ENCODE assay signal across 8 cellular contexts in the genomic region with DNA sequence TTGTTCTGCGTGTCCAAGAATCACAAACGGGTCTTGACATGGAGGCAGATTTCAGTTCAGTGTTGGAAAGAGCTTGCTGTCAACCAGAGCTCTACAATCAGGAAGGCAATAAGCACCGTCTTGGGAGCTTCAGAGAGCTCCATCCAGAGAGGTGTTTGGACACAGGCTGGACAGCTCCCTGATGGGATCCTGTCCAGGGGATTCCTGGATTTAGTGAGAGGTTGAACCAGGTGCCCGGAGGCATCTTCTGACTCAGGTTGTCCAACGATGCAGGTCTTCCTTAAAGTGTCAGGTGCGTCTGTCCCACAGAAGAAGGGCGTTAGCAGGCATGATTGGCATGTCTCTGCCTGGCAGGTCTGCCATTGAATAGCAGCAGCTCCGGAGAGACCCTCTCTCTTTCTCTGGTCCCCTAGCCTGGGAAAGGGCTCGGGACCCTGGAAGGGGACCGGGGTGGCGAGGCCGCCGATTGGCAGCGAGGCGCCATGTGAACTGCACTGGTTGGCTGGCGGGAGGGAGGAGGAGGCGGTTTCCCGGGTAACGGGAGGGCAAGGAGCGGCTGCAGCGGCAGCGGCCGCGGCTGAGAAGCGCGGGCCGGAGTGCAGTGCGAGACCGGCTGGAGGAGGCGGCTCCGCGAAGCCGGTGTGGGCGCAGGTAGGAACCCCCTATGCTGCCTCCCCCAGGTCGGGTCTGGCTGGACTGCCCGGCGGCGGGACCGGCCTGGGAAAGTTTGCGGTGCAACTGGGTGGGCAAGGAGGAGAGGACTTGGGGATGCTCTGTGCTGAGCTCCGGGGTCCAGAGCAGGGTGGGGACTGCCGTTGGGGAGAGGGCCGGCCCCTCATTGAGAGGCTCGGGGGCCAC.
DNase-seq lines count a peak whose midpoint lies in the region; ATAC-seq and TF ChIP-seq lines count a peak whose summit lies in the region.

No MANE protein-coding gene starts in this region.

- intact Hi-C loops in activated T-helper 2 cell treated with anti-CD3 and anti-CD28 coated beads, Interferon-gamma antibody, Interleukin-2, Interleukin-4, amounts not matched to agents 10 μg/mL and 5 μg/mL and 100 μg/mL, durations not matched to agents 14 hours and 24 hours and 36 hours (cut with micrococcal nuclease) = no loop called here

- H3K27me3 Mint-ChIP-seq in activated T-helper 2 cell treated with anti-CD3 and anti-CD28 coated beads, Interferon-gamma antibody, Interleukin-2, Interleukin-4, amounts not matched to agents 10 μg/mL and 5 μg/mL and 100 μg/mL, durations not matched to agents 14 hours and 24 hours and 36 hours (ENCODE audit: low read depth) = peaks cover 66% of the 10 kb centered on the region
- peaks cover 76% of the 10 kb centered on the region for H3K27me3 Mint-ChIP-seq in activated naive CD8-positive, alpha-beta T cell treated with anti-CD3 and anti-CD28 coated beads for 36 hours

- DNase-seq in GM03348 (ENCODE audit: low spot score) = peak; percentile 82
- DNase-seq in germinal center (ENCODE audit: low spot score) = peak; percentile 45
- DNase-seq in pons (ENCODE audit: low spot score) = peak; percentile 43
- DNase-seq in activated CD8-positive, alpha-beta memory T cell treated with anti-CD3 and anti-CD28 coated beads, Interleukin-2, amount 50 U/mL, for 48 hours = no peak
- no peak for DNase-seq in activated T-helper 2 cell treated with anti-CD3 and anti-CD28 coated beads, Interferon-gamma antibody, Interleukin-2, Interleukin-4, amounts not matched to agents 10 μg/mL and 5 μg/mL and 100 μg/mL, durations not matched to agents 14 hours and 24 hours and 36 hours (ENCODE audit: low spot score)
- DNase-seq in activated naive CD8-positive, alpha-beta T cell treated with anti-CD3 and anti-CD28 coated beads for 36 hours = no peak

- no peak overlapping the region for H3K27ac Mint-ChIP-seq in activated T-helper 2 cell treated with anti-CD3 and anti-CD28 coated beads, Interferon-gamma antibody, Interleukin-2, Interleukin-4, amounts not matched to agents 10 μg/mL and 5 μg/mL and 100 μg/mL, durations not matched to agents 14 hours and 24 hours and 36 hours
- H3K27ac Mint-ChIP-seq in activated naive CD8-positive, alpha-beta T cell treated with anti-CD3 and anti-CD28 coated beads for 36 hours = no peak overlapping the region

- H3K4me3 Mint-ChIP-seq in activated T-helper 2 cell treated with anti-CD3 and anti-CD28 coated beads, Interferon-gamma antibody, Interleukin-2, Interleukin-4, amounts not matched to agents 10 μg/mL and 5 μg/mL and 100 μg/mL, durations not matched to agents 14 hours and 24 hours and 36 hours (ENCODE audit: low read depth) = no peak overlapping the region
- no peak overlapping the region for H3K4me3 Mint-ChIP-seq in activated naive CD8-positive, alpha-beta T cell treated with anti-CD3 and anti-CD28 coated beads for 36 hours

- peak; percentile 61 for ATAC-seq in HG02759 (IDR thresholded peaks at IDR 0.05; ENCODE audit: unreplicated experiment)

- H3K36me3 Mint-ChIP-seq in activated T-helper 2 cell treated with anti-CD3 and anti-CD28 coated beads, Interferon-gamma antibody, Interleukin-2, Interleukin-4, amounts not matched to agents 10 μg/mL and 5 μg/mL and 100 μg/mL, durations not matched to agents 14 hours and 24 hours and 36 hours (ENCODE audit: low read depth) = no peaks in the 10 kb centered on the region
- no peaks in the 10 kb centered on the region for H3K36me3 Mint-ChIP-seq in activated naive CD8-positive, alpha-beta T cell treated with anti-CD3 and anti-CD28 coated beads for 36 hours

- peaks cover 5% of the 10 kb centered on the region for H3K4me1 Mint-ChIP-seq in activated T-helper 2 cell treated with anti-CD3 and anti-CD28 coated beads, Interferon-gamma antibody, Interleukin-2, Interleukin-4, amounts not matched to agents 10 μg/mL and 5 μg/mL and 100 μg/mL, durations not matched to agents 14 hours and 24 hours and 36 hours (ENCODE audit: low read depth)
- H3K4me1 Mint-ChIP-seq in activated naive CD8-positive, alpha-beta T cell treated with anti-CD3 and anti-CD28 coated beads for 36 hours = no peaks in the 10 kb centered on the region

- H3K9me3 Mint-ChIP-seq in activated T-helper 2 cell treated with anti-CD3 and anti-CD28 coated beads, Interferon-gamma antibody, Interleukin-2, Interleukin-4, amounts not matched to agents 10 μg/mL and 5 μg/mL and 100 μg/mL, durations not matched to agents 14 hours and 24 hours and 36 hours = no peaks in the 10 kb centered on the region
- no peaks in the 10 kb centered on the region for H3K9me3 Mint-ChIP-seq in activated naive CD8-positive, alpha-beta T cell treated with anti-CD3 and anti-CD28 coated beads for 36 hours

TF ChIP-seq in PFSK-1, 5 proteins besides CTCF, POLR2A, EP300 and RAD21:
- TF ChIP-seq TAF1 (IDR thresholded peaks at IDR 0.05; ENCODE audit: borderline replicate concordance, insufficient read depth, low read length) = no peak
- TF ChIP-seq POLR2AphosphoS5 (IDR thresholded peaks at IDR 0.05; ENCODE audit: low read depth, low read length) = no peak
- no peak for TF ChIP-seq FOXP2 (optimal IDR thresholded peaks at IDR 0.05; ENCODE audit: borderline replicate concordance, extremely low read depth, extremely low read length, insufficient read depth)
- no peak for TF ChIP-seq SIN3A (IDR thresholded peaks at IDR 0.05; ENCODE audit: borderline replicate concordance, insufficient read depth, low read length)
- TF ChIP-seq, protein P1, sequence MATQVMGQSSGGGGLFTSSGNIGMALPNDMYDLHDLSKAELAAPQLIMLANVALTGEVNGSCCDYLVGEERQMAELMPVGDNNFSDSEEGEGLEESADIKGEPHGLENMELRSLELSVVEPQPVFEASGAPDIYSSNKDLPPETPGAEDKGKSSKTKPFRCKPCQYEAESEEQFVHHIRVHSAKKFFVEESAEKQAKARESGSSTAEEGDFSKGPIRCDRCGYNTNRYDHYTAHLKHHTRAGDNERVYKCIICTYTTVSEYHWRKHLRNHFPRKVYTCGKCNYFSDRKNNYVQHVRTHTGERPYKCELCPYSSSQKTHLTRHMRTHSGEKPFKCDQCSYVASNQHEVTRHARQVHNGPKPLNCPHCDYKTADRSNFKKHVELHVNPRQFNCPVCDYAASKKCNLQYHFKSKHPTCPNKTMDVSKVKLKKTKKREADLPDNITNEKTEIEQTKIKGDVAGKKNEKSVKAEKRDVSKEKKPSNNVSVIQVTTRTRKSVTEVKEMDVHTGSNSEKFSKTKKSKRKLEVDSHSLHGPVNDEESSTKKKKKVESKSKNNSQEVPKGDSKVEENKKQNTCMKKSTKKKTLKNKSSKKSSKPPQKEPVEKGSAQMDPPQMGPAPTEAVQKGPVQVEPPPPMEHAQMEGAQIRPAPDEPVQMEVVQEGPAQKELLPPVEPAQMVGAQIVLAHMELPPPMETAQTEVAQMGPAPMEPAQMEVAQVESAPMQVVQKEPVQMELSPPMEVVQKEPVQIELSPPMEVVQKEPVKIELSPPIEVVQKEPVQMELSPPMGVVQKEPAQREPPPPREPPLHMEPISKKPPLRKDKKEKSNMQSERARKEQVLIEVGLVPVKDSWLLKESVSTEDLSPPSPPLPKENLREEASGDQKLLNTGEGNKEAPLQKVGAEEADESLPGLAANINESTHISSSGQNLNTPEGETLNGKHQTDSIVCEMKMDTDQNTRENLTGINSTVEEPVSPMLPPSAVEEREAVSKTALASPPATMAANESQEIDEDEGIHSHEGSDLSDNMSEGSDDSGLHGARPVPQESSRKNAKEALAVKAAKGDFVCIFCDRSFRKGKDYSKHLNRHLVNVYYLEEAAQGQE (IDR thresholded peaks at IDR 0.05; ENCODE audit: insufficient read depth in 1 of 2, low read depth in 2 of 2, low read length in 2 of 2) = peak; percentile 71 to 91

Comparison
In these comparisons a context has a peak if more than half of its experiments do, and no peak if none do; other contexts are left out.
1. DNase-seq: peak in GM03348 (single experiment), germinal center (single experiment) and pons (single experiment); none in activated CD8-positive, alpha-beta memory T cell treated with anti-CD3 and anti-CD28 coated beads, Interleukin-2, amount 50 U/mL, for 48 hours (single experiment), activated T-helper 2 cell treated with anti-CD3 and anti-CD28 coated beads, Interferon-gamma antibody, Interleukin-2, Interleukin-4, amounts not matched to agents 10 μg/mL and 5 μg/mL and 100 μg/mL, durations not matched to agents 14 hours and 24 hours and 36 hours (single experiment) and activated naive CD8-positive, alpha-beta T cell treated with anti-CD3 and anti-CD28 coated beads for 36 hours (single experiment).